ENCODE assay signal across 8 cellular contexts in genomic region chr17:19376799-19377198, GRCh38. TPM values are rescaled to one million over a fixed set of nuclear protein-coding genes. Genes with fewer than 3 reads are reported as not detected.
DNase-seq lines count a peak whose midpoint lies in the region; ATAC-seq and TF ChIP-seq lines count a peak whose summit lies in the region.

No MANE protein-coding gene starts in this region.

- H3K4me3 ChIP-seq in GM08714 (ENCODE audit: low read length): peak overlapping the region; percentile 85; the same call in 1 of the 2 replicates
- peak overlapping the region; percentile 84 for H3K4me3 ChIP-seq in coronary artery

- intact Hi-C loops in posterior vena cava (cut with DNase I): no loop called here

- DNase-seq in NCI-H146 treated with DMSO at 0.1 percent for 48 hours (lab: John Stamatoyannopoulos, UW; ENCODE audit: unreplicated experiment): peak; percentile 29
- DNase-seq in coronary artery (ENCODE audit: low spot score): peak; percentile 36
- DNase-seq in substantia nigra (lab: John Stamatoyannopoulos, UW): no peak
- DNase-seq in posterior vena cava (ENCODE audit: low spot score): no peak

- H3K27ac ChIP-seq in coronary artery (peak overlapping the region; percentile 95 to 98), substantia nigra (ENCODE audit: low read depth, low read length, poor library complexity, severe bottlenecking) (no peak overlapping the region)

- H3K36me3 Mint-ChIP-seq in nephron (ENCODE audit: low read depth): peaks cover 25% of the 10 kb centered on the region

- peak overlapping the region; percentile 90 to 92 (median 91) for H3K4me3 Mint-ChIP-seq in nephron

- no peak for ATAC-seq in HG02981 (IDR thresholded peaks at IDR 0.05; ENCODE audit: unreplicated experiment)
- ATAC-seq in GM21528 (IDR thresholded peaks at IDR 0.05; ENCODE audit: low FRiP score, unreplicated experiment): no peak

- TF ChIP-seq CTCF in coronary artery (IDR thresholded peaks at IDR 0.05): no peak
- no peak for TF ChIP-seq CTCF in nephron (IDR thresholded peaks at IDR 0.05; ENCODE audit: unreplicated experiment in 3 of 3)

- no peaks in the 10 kb centered on the region for H3K27me3 Mint-ChIP-seq in nephron (ENCODE audit: low read depth)

- H3K9me3 Mint-ChIP-seq in nephron: no peaks in the 10 kb centered on the region

- H3K27ac Mint-ChIP-seq in nephron: peak overlapping the region; percentile 91 to 99 (median 97)

- H3K4me1 Mint-ChIP-seq in nephron: peaks cover 32% of the 10 kb centered on the region

RNA-seq across cellular contexts. Expression of gene MAPK7, which starts 1.5 kb away (rescaled TPM):
- 10 to 100 TPM; 28.8 to 29.2 TPM for total RNA-seq in posterior vena cava

RNA-seq across cellular contexts. Expression of gene MFAP4, which starts 10.2 kb away (rescaled TPM):
- 100 to 1,000 TPM; 231 to 371 TPM for total RNA-seq in posterior vena cava

RNA-seq across cellular contexts. Expression of gene B9D1, which starts 14.3 kb away (rescaled TPM):
- 1 to 10 TPM; 7.7 to 9.8 TPM for total RNA-seq in posterior vena cava

RNA-seq across cellular contexts. Expression of gene RNF112, which starts 34.2 kb away (rescaled TPM):
- 10 to 100 TPM in 1 of 2 donors, 1 to 10 TPM in 1; 8.4 to 12.6 TPM for total RNA-seq in posterior vena cava

Comparison
In these comparisons a context has a peak if more than half of its experiments do, and no peak if none do; other contexts are left out.
1. DNase-seq: peak in NCI-H146 treated with DMSO at 0.1 percent for 48 hours (single experiment) and coronary artery (single experiment); none in substantia nigra (0 of 49) and posterior vena cava (single experiment).